In the genomic region with DNA sequence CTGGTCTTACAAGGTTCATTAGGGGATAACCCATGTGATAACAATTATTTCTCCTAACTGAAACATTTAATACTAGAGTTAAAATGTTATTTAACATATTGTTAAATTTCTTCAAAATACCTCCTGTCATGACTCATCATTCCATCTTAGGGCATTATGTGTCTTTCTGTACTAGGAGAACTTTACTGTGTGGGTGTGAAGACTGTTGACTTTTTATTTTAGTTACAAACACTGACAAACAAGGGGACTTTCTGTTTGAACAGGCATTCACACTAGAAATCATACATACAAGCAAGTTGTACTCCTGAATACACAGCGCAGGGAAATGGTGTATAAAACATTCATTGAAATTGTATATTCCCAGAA, we compare ENCODE assay signal across 1 cellular context.
TF ChIP-seq lines count a peak whose summit lies in the region.

No MANE protein-coding gene starts in this region.

TF ChIP-seq in GM12878, 131 proteins besides CTCF, POLR2A, EP300 and RAD21 (continued from another document):
- TF ChIP-seq CBX5 (IDR thresholded peaks at IDR 0.05; ENCODE audit: low read depth), result no peak
